In the genomic region with DNA sequence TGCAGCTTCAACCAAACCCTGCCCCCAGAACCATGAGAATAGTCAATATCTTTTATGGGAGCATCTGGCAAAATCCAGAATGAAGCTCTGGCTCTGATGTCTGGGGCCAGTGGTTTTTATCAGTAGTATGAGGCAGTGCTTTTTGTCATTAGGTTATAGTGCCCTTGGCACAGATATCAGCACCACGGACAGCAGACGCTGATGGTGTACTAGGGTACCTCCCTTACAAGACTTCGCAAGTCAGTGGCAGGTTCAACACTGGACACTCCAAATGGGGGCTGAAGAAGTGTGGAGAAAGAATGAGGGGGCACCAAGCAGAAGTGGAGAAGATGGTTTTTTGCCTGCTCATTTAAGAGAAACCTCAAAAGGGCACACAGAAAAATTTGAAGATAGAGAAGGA, we compare ENCODE assay signal across 8 cellular contexts.
A peak's percentile ranks its signal among the peaks of the same experiment; 100 is the strongest.
DNase-seq lines count a peak whose midpoint lies in the region; ATAC-seq lines count a peak whose summit lies in the region.

No MANE protein-coding gene starts in this region.

- no peak overlapping the region for H3K27ac Mint-ChIP-seq in activated CD4-positive, alpha-beta memory T cell treated with anti-CD3 and anti-CD28 coated beads, Interleukin-2, amount 10 ng/mL, durations not matched to agents 7 days and 5 days
- no peak overlapping the region for H3K27ac Mint-ChIP-seq in activated T-helper 2 cell treated with anti-CD3 and anti-CD28 coated beads, Interferon-gamma antibody, Interleukin-2, Interleukin-4, amounts not matched to agents 10 μg/mL and 5 μg/mL and 100 μg/mL, durations not matched to agents 14 hours and 24 hours and 36 hours
- no peak overlapping the region for H3K27ac Mint-ChIP-seq in T-cell

- ATAC-seq in GM18511 (IDR thresholded peaks at IDR 0.05; ENCODE audit: unreplicated experiment) = peak; percentile 46
- ATAC-seq in HG03175 (IDR thresholded peaks at IDR 0.05; ENCODE audit: unreplicated experiment) = peak; percentile 72
- ATAC-seq in T-cell (replicated peaks in 1 of 4) = no peak
- no peak for ATAC-seq in GM21526 (IDR thresholded peaks at IDR 0.05; ENCODE audit: low FRiP score, unreplicated experiment)

- intact Hi-C loops in activated T-helper 2 cell treated with anti-CD3 and anti-CD28 coated beads, Interferon-gamma antibody, Interleukin-2, Interleukin-4, amounts not matched to agents 10 μg/mL and 5 μg/mL and 100 μg/mL, durations not matched to agents 14 hours and 24 hours and 36 hours (cut with micrococcal nuclease) = no loop called here

- H3K4me3 Mint-ChIP-seq in activated CD4-positive, alpha-beta memory T cell treated with anti-CD3 and anti-CD28 coated beads, Interleukin-2, amount 10 ng/mL, durations not matched to agents 7 days and 5 days = no peak overlapping the region
- H3K4me3 Mint-ChIP-seq in activated T-helper 2 cell treated with anti-CD3 and anti-CD28 coated beads, Interferon-gamma antibody, Interleukin-2, Interleukin-4, amounts not matched to agents 10 μg/mL and 5 μg/mL and 100 μg/mL, durations not matched to agents 14 hours and 24 hours and 36 hours (ENCODE audit: low read depth) = no peak overlapping the region
- no peak overlapping the region for H3K4me3 Mint-ChIP-seq in T-cell

- POLR2A ChIA-PET in activated CD4-positive, alpha-beta memory T cell treated with anti-CD3 and anti-CD28 coated beads, Interleukin-2, amount 10 ng/mL, durations not matched to agents 7 days and 5 days (lab: Charles Lee) = no interaction called here
- POLR2A ChIA-PET in T-cell (lab: Charles Lee) = no interaction called here

- peak; percentile 21 for DNase-seq in activated CD4-positive, alpha-beta memory T cell treated with anti-CD3 and anti-CD28 coated beads, Interleukin-2, amount 10 ng/mL, durations not matched to agents 7 days and 5 days
- DNase-seq in left kidney (ENCODE audit: low read depth, low spot score) = peak; percentile 92
- DNase-seq in NCI-H2081 treated with DMSO at 0.1 percent for 48 hours (lab: John Stamatoyannopoulos, UW) = no peak
- no peak for DNase-seq in activated T-helper 2 cell treated with anti-CD3 and anti-CD28 coated beads, Interferon-gamma antibody, Interleukin-2, Interleukin-4, amounts not matched to agents 10 μg/mL and 5 μg/mL and 100 μg/mL, durations not matched to agents 14 hours and 24 hours and 36 hours (ENCODE audit: low spot score)
- no peak for DNase-seq in T-cell

- CTCF ChIA-PET in activated CD4-positive, alpha-beta memory T cell treated with anti-CD3 and anti-CD28 coated beads, Interleukin-2, amount 10 ng/mL, durations not matched to agents 7 days and 5 days (lab: Charles Lee) = no interaction called here
- CTCF ChIA-PET in T-cell (lab: Charles Lee) = no interaction called here

- H3K27me3 Mint-ChIP-seq in activated CD4-positive, alpha-beta memory T cell treated with anti-CD3 and anti-CD28 coated beads, Interleukin-2, amount 10 ng/mL, durations not matched to agents 7 days and 5 days = no peaks in the 10 kb centered on the region
- H3K27me3 Mint-ChIP-seq in activated T-helper 2 cell treated with anti-CD3 and anti-CD28 coated beads, Interferon-gamma antibody, Interleukin-2, Interleukin-4, amounts not matched to agents 10 μg/mL and 5 μg/mL and 100 μg/mL, durations not matched to agents 14 hours and 24 hours and 36 hours (ENCODE audit: low read depth) = no peaks in the 10 kb centered on the region
- peaks cover 2 to 8% of the 10 kb centered on the region in 2 donors for H3K27me3 Mint-ChIP-seq in T-cell

- H3K36me3 Mint-ChIP-seq in activated CD4-positive, alpha-beta memory T cell treated with anti-CD3 and anti-CD28 coated beads, Interleukin-2, amount 10 ng/mL, durations not matched to agents 7 days and 5 days (ENCODE audit: low read depth) = no peaks in the 10 kb centered on the region
- H3K36me3 Mint-ChIP-seq in activated T-helper 2 cell treated with anti-CD3 and anti-CD28 coated beads, Interferon-gamma antibody, Interleukin-2, Interleukin-4, amounts not matched to agents 10 μg/mL and 5 μg/mL and 100 μg/mL, durations not matched to agents 14 hours and 24 hours and 36 hours (ENCODE audit: low read depth) = no peaks in the 10 kb centered on the region
- no peaks in the 10 kb centered on the region for H3K36me3 Mint-ChIP-seq in T-cell

- H3K4me1 Mint-ChIP-seq in activated CD4-positive, alpha-beta memory T cell treated with anti-CD3 and anti-CD28 coated beads, Interleukin-2, amount 10 ng/mL, durations not matched to agents 7 days and 5 days = no peaks in the 10 kb centered on the region
- no peaks in the 10 kb centered on the region for H3K4me1 Mint-ChIP-seq in activated T-helper 2 cell treated with anti-CD3 and anti-CD28 coated beads, Interferon-gamma antibody, Interleukin-2, Interleukin-4, amounts not matched to agents 10 μg/mL and 5 μg/mL and 100 μg/mL, durations not matched to agents 14 hours and 24 hours and 36 hours (ENCODE audit: low read depth)
- no peaks in the 10 kb centered on the region for H3K4me1 Mint-ChIP-seq in T-cell

- H3K9me3 Mint-ChIP-seq in activated CD4-positive, alpha-beta memory T cell treated with anti-CD3 and anti-CD28 coated beads, Interleukin-2, amount 10 ng/mL, durations not matched to agents 7 days and 5 days = no peaks in the 10 kb centered on the region
- H3K9me3 Mint-ChIP-seq in activated T-helper 2 cell treated with anti-CD3 and anti-CD28 coated beads, Interferon-gamma antibody, Interleukin-2, Interleukin-4, amounts not matched to agents 10 μg/mL and 5 μg/mL and 100 μg/mL, durations not matched to agents 14 hours and 24 hours and 36 hours = no peaks in the 10 kb centered on the region
- H3K9me3 Mint-ChIP-seq in T-cell = peaks cover 0 to 7% (median 2%) of the 10 kb centered on the region in 3 donors

Comparison
In these comparisons a context has a peak if more than half of its experiments do, and no peak if none do; other contexts are left out.
1. ATAC-seq: peak in GM18511 (single experiment) and HG03175 (single experiment); none in T-cell (0 of 4) and GM21526 (single experiment).
2. DNase-seq: peak in activated CD4-positive, alpha-beta memory T cell treated with anti-CD3 and anti-CD28 coated beads, Interleukin-2, amount 10 ng/mL, durations not matched to agents 7 days and 5 days (single experiment) and left kidney (single experiment); none in NCI-H2081 treated with DMSO at 0.1 percent for 48 hours (single experiment), activated T-helper 2 cell treated with anti-CD3 and anti-CD28 coated beads, Interferon-gamma antibody, Interleukin-2, Interleukin-4, amounts not matched to agents 10 μg/mL and 5 μg/mL and 100 μg/mL, durations not matched to agents 14 hours and 24 hours and 36 hours (single experiment) and T-cell (0 of 34).